15 cellular contexts compared by ENCODE assay signal in the genomic region with DNA sequence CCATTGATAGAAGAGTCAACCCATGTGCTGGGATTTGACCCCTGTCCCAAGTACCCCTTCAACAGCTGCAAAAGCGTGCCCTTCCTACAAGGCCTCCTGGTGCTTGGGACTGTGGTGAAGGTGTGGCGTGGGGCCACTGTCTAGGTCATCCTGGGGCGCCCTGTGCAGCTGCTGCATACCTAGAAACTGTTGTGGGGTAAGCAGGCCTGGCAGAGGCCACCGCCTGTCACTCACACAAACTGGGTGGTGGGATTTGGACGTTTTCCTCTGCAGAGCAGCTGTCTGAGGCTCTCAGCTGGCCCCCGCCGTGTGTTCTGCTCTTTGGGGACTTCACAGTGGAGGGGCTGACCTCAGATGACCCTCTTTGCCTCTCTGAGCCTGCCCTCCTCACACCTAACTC.
DNase-seq lines count a peak whose midpoint lies in the region; ATAC-seq, FAIRE-seq and TF ChIP-seq lines count a peak whose summit lies in the region.
"Had no signal": no experiment of that assay in that cellular context is flagged by ENCODE, and none has a peak within 500 bp of the region (broad histone marks: within the 10 kb centered on the region; RNA-seq: fewer than 3 reads in every experiment).

No MANE protein-coding gene starts in this region.

- H3K9me3 ChIP-seq in SJCRH30 (replicated peaks): no peaks in the 10 kb centered on the region
- no peaks in the 10 kb centered on the region for H3K9me3 ChIP-seq in mucosa of stomach (ENCODE audit: control insufficient read depth, low read length)
- H3K9me3 ChIP-seq in stomach: no peaks in the 10 kb centered on the region
- H3K9me3 ChIP-seq in trophoblast cell (ENCODE audit: insufficient read depth, low read depth, low read length): peaks cover 3% of the 10 kb centered on the region
- H3K9me3 ChIP-seq: BE2C, HAP-1 had no signal

- intact Hi-C loops in cardiac septum (cut with DNase I): no loop called here
- intact Hi-C loops in Right ventricle myocardium superior (cut with DNase I): no loop called here
- intact Hi-C loops in stomach (cut with DNase I; ENCODE audit: low total_unique reads): loop anchor here (5.0 kb wide), 1 partner anchor 123 kb away; no protein-coding TSS in a partner anchor

- no peak overlapping the region for H4K12ac ChIP-seq in trophoblast cell (ENCODE audit: low read depth, low read length)

- no peak for FAIRE-seq in HTR-8/SVneo (lab: Jason Lieb, UNC)
- FAIRE-seq: HepG2 had no signal

- H3K14ac ChIP-seq in trophoblast cell (ENCODE audit: low read length): no peak overlapping the region

- H3K79me1 ChIP-seq in trophoblast cell (ENCODE audit: low read length): no peaks in the 10 kb centered on the region

- 50 to 71% (median 65%) methylated on average over 7 of the region's 7 CpGs for WGBS in stomach, 5 donors
- no CpG with 5 or more reads among the region's 7 CpGs for WGBS in trophoblast cell (ENCODE audit: extremely low coverage, insufficient coverage, insufficient read length)

- TF ChIP-seq POLR2A in stomach (IDR thresholded peaks at IDR 0.05): no peak

- DNase-seq in cardiac septum (ENCODE audit: low spot score) (peak; percentile 70), Right ventricle myocardium superior (no peak), SJCRH30 (peak; percentile 68 to 69), stomach (no peak), NCI-H345 treated with DMSO at 0.1 percent for 48 hours (lab: John Stamatoyannopoulos, UW; ENCODE audit: unreplicated experiment) (no peak), trophoblast cell (no peak), HTR-8/SVneo (ENCODE audit: insufficient read length, low spot score) (no peak)
- DNase-seq: BE2C; CD4-positive, CD25-positive, alpha-beta regulatory T cell; DMS53; GF-D8 had no signal

- H3K27ac ChIP-seq in SJCRH30 (peak overlapping the region; percentile 84), stomach (peak overlapping the region; percentile 66 to 88 (median 83)), trophoblast cell (ENCODE audit: low read depth, low read length) (no peak overlapping the region)
- H3K27ac ChIP-seq: GM23248 had no signal

- H2BK120ac ChIP-seq in trophoblast cell (ENCODE audit: insufficient read depth, low read length, poor library complexity): no peak overlapping the region

- H2BK12ac ChIP-seq in trophoblast cell (ENCODE audit: low read length): no peak overlapping the region

- H4K8ac ChIP-seq in trophoblast cell (ENCODE audit: low read depth, low read length): no peak overlapping the region

- no peak overlapping the region for H2AK5ac ChIP-seq in trophoblast cell (ENCODE audit: low read length)

- H3K9ac ChIP-seq in mucosa of stomach (ENCODE audit: low read length) (peak overlapping the region; percentile 22), trophoblast cell (ENCODE audit: low read length) (no peak overlapping the region)
- H3K9ac ChIP-seq: GM23248 had no signal

- no peak overlapping the region for H2BK5ac ChIP-seq in trophoblast cell (ENCODE audit: low read depth, low read length, poor library complexity)

- H3K4me3 ChIP-seq in SJCRH30: no peak overlapping the region
- no peak overlapping the region for H3K4me3 ChIP-seq in mucosa of stomach (ENCODE audit: low read length)
- no peak overlapping the region for H3K4me3 ChIP-seq in stomach
- no peak overlapping the region for H3K4me3 ChIP-seq in trophoblast cell (ENCODE audit: low read depth, low read length)
- H3K4me3 ChIP-seq: GM23248, HAP-1 had no signal

- no peaks in the 10 kb centered on the region for H3K27me3 ChIP-seq in SJCRH30
- H3K27me3 ChIP-seq in mucosa of stomach (ENCODE audit: control insufficient read depth, insufficient read depth, low read length): no peaks in the 10 kb centered on the region
- peaks cover 0 to 6% (median 0%) of the 10 kb centered on the region in 3 donors for H3K27me3 ChIP-seq in stomach
- no peaks in the 10 kb centered on the region for H3K27me3 ChIP-seq in trophoblast cell (ENCODE audit: insufficient read depth, low read length)
- H3K27me3 ChIP-seq: BE2C had no signal

- no peak for TF ChIP-seq CTCF in stomach (IDR thresholded peaks at IDR 0.05)

- H3K18ac ChIP-seq in trophoblast cell (ENCODE audit: low read length): no peak overlapping the region

- H3K4me2 ChIP-seq in trophoblast cell (ENCODE audit: low read length): no peak overlapping the region

- H3K36me3 ChIP-seq in SJCRH30: no peaks in the 10 kb centered on the region
- H3K36me3 ChIP-seq in mucosa of stomach (ENCODE audit: control insufficient read depth, insufficient read depth, low read length): no peaks in the 10 kb centered on the region
- H3K36me3 ChIP-seq in stomach: no peaks in the 10 kb centered on the region
- H3K36me3 ChIP-seq in trophoblast cell (ENCODE audit: control insufficient read depth in 1 of 2, insufficient read depth in 2 of 2, low read length in 2 of 2): no peaks in the 10 kb centered on the region
- H3K36me3 ChIP-seq: HAP-1 had no signal

- no peak overlapping the region for H4K91ac ChIP-seq in trophoblast cell (ENCODE audit: low read depth, low read length)

- ATAC-seq in Right ventricle myocardium superior (ENCODE audit: poor library complexity): no peak
- ATAC-seq: HepG2 had no signal

- H3K4ac ChIP-seq in trophoblast cell (ENCODE audit: low read depth, low read length): no peak overlapping the region

- H2AFZ ChIP-seq in trophoblast cell (ENCODE audit: insufficient read depth, low read length, poor library complexity): no peak overlapping the region
- H2AFZ ChIP-seq: GM23248 had no signal

- H3K79me2 ChIP-seq in trophoblast cell (ENCODE audit: control insufficient read depth, insufficient read depth, low read length, poor library complexity): no peaks in the 10 kb centered on the region

- H3K23ac ChIP-seq in trophoblast cell (ENCODE audit: low read length): no peak overlapping the region

- H3K4me1 ChIP-seq in SJCRH30 (peaks cover 26% of the 10 kb centered on the region), mucosa of stomach (ENCODE audit: control insufficient read depth, insufficient read depth, low read length) (peaks cover 64% of the 10 kb centered on the region), stomach (peaks cover 27 to 61% (median 47%) of the 10 kb centered on the region in 4 donors), trophoblast cell (ENCODE audit: control insufficient read depth in 1 of 2, insufficient read depth in 2 of 2, low read length in 2 of 2) (peaks cover 9 to 11% of the 10 kb centered on the region in 2 experiments)
- H3K4me1 ChIP-seq: BE2C had no signal

- no peak for TF ChIP-seq EP300 in stomach (IDR thresholded peaks at IDR 0.05)

Comparison
In these comparisons a context has a peak if more than half of its experiments do, and no peak if none do; other contexts are left out.
1. DNase-seq: peak in cardiac septum (single experiment) and SJCRH30 (2 of 2); none in Right ventricle myocardium superior (single experiment), stomach (single experiment), NCI-H345 treated with DMSO at 0.1 percent for 48 hours (single experiment), trophoblast cell (0 of 2) and HTR-8/SVneo (single experiment).